1 cellular context compared by ENCODE assay signal in genomic region chr10:33612551-33612950, GRCh38.
TF ChIP-seq lines count a peak whose summit lies in the region.

No MANE protein-coding gene starts in this region.

TF ChIP-seq in SK-N-SH, 30 proteins besides CTCF, POLR2A, EP300 and RAD21 (continued from another document):
- TF ChIP-seq ZBTB33 (IDR thresholded peaks at IDR 0.05; ENCODE audit: borderline replicate concordance, low read depth) (no peak), EZH2phosphoT487 (IDR thresholded peaks at IDR 0.05; ENCODE audit: borderline replicate concordance, low read depth) (no peak), POLR2AphosphoS5 (IDR thresholded peaks at IDR 0.05; ENCODE audit: low read depth, low read length) (no peak), RXRA (IDR thresholded peaks at IDR 0.05; ENCODE audit: borderline replicate concordance, low read depth) (no peak), FOXJ3 (CRISPR knock-in tag; IDR thresholded peaks at IDR 0.05) (no peak), NFIC (IDR thresholded peaks at IDR 0.05; ENCODE audit: borderline replicate concordance) (no peak), IRF3 (IDR thresholded peaks at IDR 0.05; ENCODE audit: low read depth, low read length) (no peak), GABPA (IDR thresholded peaks at IDR 0.05; ENCODE audit: low read depth) (no peak)
